8 cellular contexts compared by ENCODE assay signal in genomic region chr11:100687032-100687629, GRCh38. TPM values are rescaled to one million over a fixed set of nuclear protein-coding genes. Genes with fewer than 3 reads are reported as not detected.
DNase-seq lines count a peak whose midpoint lies in the region; ATAC-seq and TF ChIP-seq lines count a peak whose summit lies in the region.

Gene ARHGAP42 (plus strand): TSS chr11:100687288. CDS start chr11:100687679, 391 bp downstream.

- TF ChIP-seq CTCF in WI38 (IDR thresholded peaks at IDR 0.05; ENCODE audit: low read depth, low read length) = no peak
- no peak for TF ChIP-seq CTCF in esophagus squamous epithelium (IDR thresholded peaks at IDR 0.05)
- TF ChIP-seq CTCF in transverse colon (IDR thresholded peaks at IDR 0.05) = no peak

- ATAC-seq in GM21619 (IDR thresholded peaks at IDR 0.05; ENCODE audit: unreplicated experiment) = peak; percentile 77

- 0% methylated on average over 5 of the region's 81 CpGs; no CpG with 5 or more reads in 1 of the 2 donors for WGBS in esophagus squamous epithelium, 2 donors
- 5% methylated on average over 58 of the region's 81 CpGs; no CpG with 5 or more reads in 1 of the 2 donors for WGBS in transverse colon (ENCODE audit: low coverage in 1 of 2), 2 donors

- H3K9me3 ChIP-seq in esophagus squamous epithelium (no peaks in the 10 kb centered on the region), mucosa of stomach (ENCODE audit: control insufficient read depth, low read length) (no peaks in the 10 kb centered on the region), transverse colon (no peaks in the 10 kb centered on the region)

- TF ChIP-seq EP300 in transverse colon (IDR thresholded peaks at IDR 0.05; ENCODE audit: low read depth) = no peak

- TF ChIP-seq POLR2A in esophagus squamous epithelium (IDR thresholded peaks at IDR 0.05) = peak in 2 of 4 donors; percentile 23 to 33
- TF ChIP-seq POLR2A in transverse colon (IDR thresholded peaks at IDR 0.05) = peak; percentile 65

- H3K27ac ChIP-seq in esophagus squamous epithelium (peak within 1 kb of the TSS; percentile 81 to 88 (median 86)), transverse colon (peak within 1 kb of the TSS; percentile 81 to 90 (median 84))

- H3K9ac ChIP-seq in mucosa of stomach (ENCODE audit: low read length) = peak within 1 kb of the TSS; percentile 95

- H3K36me3 ChIP-seq in esophagus squamous epithelium (no peaks in the 10 kb centered on the region), mucosa of stomach (ENCODE audit: control insufficient read depth, insufficient read depth, low read length) (no peaks in the 10 kb centered on the region), transverse colon (no peaks in the 10 kb centered on the region)

- H3K4me1 ChIP-seq in esophagus squamous epithelium = peaks cover 0 to 65% (median 13%) of the 10 kb centered on the region in 3 donors
- H3K4me1 ChIP-seq in mucosa of stomach (ENCODE audit: control insufficient read depth, insufficient read depth, low read length) = peaks cover 43% of the 10 kb centered on the region
- peaks cover 6 to 43% (median 9%) of the 10 kb centered on the region in 4 donors for H3K4me1 ChIP-seq in transverse colon

- peak within 1 kb of the TSS; percentile 78 for H3K4me3 ChIP-seq in WI38 (ENCODE audit: low read depth, low read length)
- H3K4me3 ChIP-seq in esophagus squamous epithelium = peak within 1 kb of the TSS; percentile 53 to 85 (median 78)
- H3K4me3 ChIP-seq in mucosa of stomach (ENCODE audit: low read length) = peak within 1 kb of the TSS; percentile 82
- H3K4me3 ChIP-seq in transverse colon = peak within 1 kb of the TSS; percentile 54 to 85 (median 80)

- intact Hi-C loops in esophagus squamous epithelium (cut with DNase I) (loop anchor here (10.0 kb wide), 2 partner anchors 168 to 238 kb away; no protein-coding TSS in a partner anchor), transverse colon (cut with DNase I; ENCODE audit: low total_unique reads) (loop anchor here (10.0 kb wide), 1 partner anchor 112 kb away; no protein-coding TSS in a partner anchor)

- in situ Hi-C loops in transverse colon (cut with MboI; ENCODE audit: low pct_ligation_motif_present in 1 of 4, low pct_unique_long_range_greater_than_20kb in 1 of 4, low sequenced_read_pairs in 3 of 4) = loop anchor here in 3 of 4 donors (10.0 to 25.0 kb wide), 2 partner anchors 168 to 175 kb away; no protein-coding TSS in a partner anchor

- H3K27me3 ChIP-seq in esophagus squamous epithelium (no peaks in the 10 kb centered on the region), mucosa of stomach (ENCODE audit: control insufficient read depth, insufficient read depth, low read length) (no peaks in the 10 kb centered on the region), transverse colon (no peaks in the 10 kb centered on the region)

- DNase-seq in NCI-H524 (lab: John Stamatoyannopoulos, UW) (peak; percentile 3 to 40), NCI-H524 treated with DMSO at 0.1 percent for 48 hours (lab: John Stamatoyannopoulos, UW) (no peak), HuH-7.5 (ENCODE audit: low spot score) (peak; percentile 61), esophagus squamous epithelium (lab: John Stamatoyannopoulos, UW) (no peak), transverse colon (peak; percentile 77)

RNA-seq across cellular contexts. Expression of gene ARHGAP42, which starts in this region (rescaled TPM):
- total RNA-seq in esophagus squamous epithelium (10 to 100 TPM in 1 of 4 donors, 1 to 10 TPM in 3; 3.5 to 10.1 (median 6.4) TPM), transverse colon (10 to 100 TPM; 33.3 to 62.5 (median 40.9) TPM)

Comparison
In these comparisons a context has a peak if more than half of its experiments do, and no peak if none do; other contexts are left out.
1. DNase-seq: peak in NCI-H524 (2 of 2), HuH-7.5 (single experiment) and transverse colon (single experiment); none in NCI-H524 treated with DMSO at 0.1 percent for 48 hours (single experiment) and esophagus squamous epithelium (single experiment).
2. Peak in every context shown above with its lines, with median percentiles within 50 percentile points of each other: H3K4me3 ChIP-seq.